Comparison of ENCODE assay signal across 8 cellular contexts in the genomic region with DNA sequence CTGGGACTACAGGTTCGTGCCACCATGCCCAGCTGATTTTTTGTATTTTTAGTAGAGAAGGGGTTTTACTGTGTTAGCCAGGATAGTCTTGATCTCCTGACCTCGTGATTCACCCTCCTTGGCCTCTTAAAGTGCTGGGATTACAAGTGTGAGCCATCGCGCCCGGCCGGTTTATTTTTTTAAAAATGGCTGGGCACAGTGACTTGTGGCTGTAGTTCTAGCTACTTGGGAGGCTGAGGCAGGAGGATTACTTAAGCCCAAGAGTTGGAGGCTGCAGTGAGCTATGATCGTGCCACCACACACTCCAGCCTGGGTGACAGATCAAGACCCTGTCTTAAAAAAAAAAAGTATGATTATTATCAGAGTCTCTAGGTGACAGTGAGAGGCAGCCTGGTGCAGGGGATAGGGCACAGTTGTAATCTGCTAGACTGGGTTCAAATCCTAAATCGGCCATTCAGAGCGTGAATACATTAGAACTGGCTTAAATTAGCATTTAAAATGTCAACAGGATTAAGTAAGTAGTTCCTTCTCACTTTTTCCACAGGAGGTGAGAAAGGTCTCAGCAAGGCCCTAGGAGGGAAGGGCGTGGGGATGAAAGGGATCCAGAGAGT. TPM values are rescaled to one million over a fixed set of nuclear protein-coding genes. Genes with fewer than 3 reads are reported as not detected.
DNase-seq lines count a peak whose midpoint lies in the region; ATAC-seq and TF ChIP-seq lines count a peak whose summit lies in the region.

No MANE protein-coding gene starts in this region.

- WGBS in thymus: 74% methylated on average over 10 of the region's 10 CpGs

- intact Hi-C loops in activated T-helper 1 cell treated with anti-CD3 and anti-CD28 coated beads, Interleukin-12 subunit alpha, Interleukin-12 subunit beta, Interleukin-2, Interleukin-4 antibody, amounts not matched to agents 30 ng/mL and 10 ng/mL and 1 ng/mL, durations not matched to agents 14 hours and 24 hours and 36 hours (cut with micrococcal nuclease): no loop called here

- H3K4me3 ChIP-seq in iPS-20b (ENCODE audit: low read length): peak overlapping the region; percentile 70
- peak overlapping the region; percentile 71 for H3K4me3 ChIP-seq in thymus (ENCODE audit: low read length)

- H3K27me3 Mint-ChIP-seq in activated CD4-positive, alpha-beta T cell treated with anti-CD3 and anti-CD28 coated beads, Interleukin-2, amount 10 ng/mL, durations not matched to agents 7 days and 5 days: no peaks in the 10 kb centered on the region
- no peaks in the 10 kb centered on the region for H3K27me3 Mint-ChIP-seq in activated T-helper 1 cell treated with anti-CD3 and anti-CD28 coated beads, Interleukin-12 subunit alpha, Interleukin-12 subunit beta, Interleukin-2, Interleukin-4 antibody, amounts not matched to agents 30 ng/mL and 10 ng/mL and 1 ng/mL, durations not matched to agents 14 hours and 24 hours and 36 hours (ENCODE audit: insufficient read depth)

- H3K27ac Mint-ChIP-seq in activated CD4-positive, alpha-beta T cell treated with anti-CD3 and anti-CD28 coated beads, Interleukin-2, amount 10 ng/mL, durations not matched to agents 7 days and 5 days: peak overlapping the region; percentile 95
- peak overlapping the region; percentile 94 for H3K27ac Mint-ChIP-seq in activated T-helper 1 cell treated with anti-CD3 and anti-CD28 coated beads, Interleukin-12 subunit alpha, Interleukin-12 subunit beta, Interleukin-2, Interleukin-4 antibody, amounts not matched to agents 30 ng/mL and 10 ng/mL and 1 ng/mL, durations not matched to agents 14 hours and 24 hours and 36 hours

- peaks cover 6% of the 10 kb centered on the region; the same call in 1 of the 2 replicates for H3K4me1 ChIP-seq in iPS-20b (ENCODE audit: insufficient read depth, low read length)
- H3K4me1 ChIP-seq in thymus (ENCODE audit: control insufficient read depth, insufficient read depth, low read length): peaks cover 3% of the 10 kb centered on the region

- H3K27me3 ChIP-seq in iPS-20b (ENCODE audit: insufficient read depth, low read length): no peaks in the 10 kb centered on the region
- no peaks in the 10 kb centered on the region for H3K27me3 ChIP-seq in thymus (ENCODE audit: control insufficient read depth, insufficient read depth)

- H3K27ac ChIP-seq in iPS-20b (ENCODE audit: low read length) (no peak overlapping the region), thymus (ENCODE audit: low read depth) (peak overlapping the region; percentile 88)

- H3K4me1 Mint-ChIP-seq in activated CD4-positive, alpha-beta T cell treated with anti-CD3 and anti-CD28 coated beads, Interleukin-2, amount 10 ng/mL, durations not matched to agents 7 days and 5 days: peaks cover 48% of the 10 kb centered on the region
- H3K4me1 Mint-ChIP-seq in activated T-helper 1 cell treated with anti-CD3 and anti-CD28 coated beads, Interleukin-12 subunit alpha, Interleukin-12 subunit beta, Interleukin-2, Interleukin-4 antibody, amounts not matched to agents 30 ng/mL and 10 ng/mL and 1 ng/mL, durations not matched to agents 14 hours and 24 hours and 36 hours (ENCODE audit: low read depth): peaks cover 51% of the 10 kb centered on the region

- in situ Hi-C loops in GM13977 (cut with MboI; ENCODE audit: low pct_unique_long_range_greater_than_20kb, low sequenced_read_pairs, unreplicated experiment): no loop called here

- H3K9me3 Mint-ChIP-seq in activated CD4-positive, alpha-beta T cell treated with anti-CD3 and anti-CD28 coated beads, Interleukin-2, amount 10 ng/mL, durations not matched to agents 7 days and 5 days: no peaks in the 10 kb centered on the region
- H3K9me3 Mint-ChIP-seq in activated T-helper 1 cell treated with anti-CD3 and anti-CD28 coated beads, Interleukin-12 subunit alpha, Interleukin-12 subunit beta, Interleukin-2, Interleukin-4 antibody, amounts not matched to agents 30 ng/mL and 10 ng/mL and 1 ng/mL, durations not matched to agents 14 hours and 24 hours and 36 hours: no peaks in the 10 kb centered on the region

- no peaks in the 10 kb centered on the region for H3K36me3 ChIP-seq in iPS-20b (ENCODE audit: insufficient read depth, low read depth, low read length)
- no peaks in the 10 kb centered on the region for H3K36me3 ChIP-seq in thymus (ENCODE audit: control insufficient read depth, insufficient read depth)

- peak overlapping the region; percentile 67; the same call in 1 of the 2 replicates for H3K9ac ChIP-seq in iPS-20b (ENCODE audit: low read depth, low read length)

- H3K36me3 Mint-ChIP-seq in activated CD4-positive, alpha-beta T cell treated with anti-CD3 and anti-CD28 coated beads, Interleukin-2, amount 10 ng/mL, durations not matched to agents 7 days and 5 days (ENCODE audit: low read depth): peaks cover 17% of the 10 kb centered on the region
- H3K36me3 Mint-ChIP-seq in activated T-helper 1 cell treated with anti-CD3 and anti-CD28 coated beads, Interleukin-12 subunit alpha, Interleukin-12 subunit beta, Interleukin-2, Interleukin-4 antibody, amounts not matched to agents 30 ng/mL and 10 ng/mL and 1 ng/mL, durations not matched to agents 14 hours and 24 hours and 36 hours (ENCODE audit: low read depth): peaks cover 6% of the 10 kb centered on the region

- peak overlapping the region; percentile 85 for H3K4me3 Mint-ChIP-seq in activated CD4-positive, alpha-beta T cell treated with anti-CD3 and anti-CD28 coated beads, Interleukin-2, amount 10 ng/mL, durations not matched to agents 7 days and 5 days
- peak overlapping the region; percentile 91 for H3K4me3 Mint-ChIP-seq in activated T-helper 1 cell treated with anti-CD3 and anti-CD28 coated beads, Interleukin-12 subunit alpha, Interleukin-12 subunit beta, Interleukin-2, Interleukin-4 antibody, amounts not matched to agents 30 ng/mL and 10 ng/mL and 1 ng/mL, durations not matched to agents 14 hours and 24 hours and 36 hours

- no peak for ATAC-seq in HG03196 (IDR thresholded peaks at IDR 0.05; ENCODE audit: unreplicated experiment)

- TF ChIP-seq CTCF in GM13977 (IDR thresholded peaks at IDR 0.05; ENCODE audit: extremely low read depth, insufficient read depth, missing control alignments): no peak

- CTCF ChIA-PET in activated CD4-positive, alpha-beta T cell treated with anti-CD3 and anti-CD28 coated beads, Interleukin-2, amount 10 ng/mL, durations not matched to agents 7 days and 5 days (lab: Charles Lee): interaction anchor here (1.0 to 4.6 kb wide), 3 partner anchors 11 to 62 kb away, joined by 3 to 35 read pairs (median 5); no protein-coding TSS in a partner anchor

- DNase-seq in activated CD4-positive, alpha-beta T cell treated with anti-CD3 and anti-CD28 coated beads, Interleukin-2, amount 10 ng/mL, durations not matched to agents 7 days and 5 days: no peak
- no peak for DNase-seq in activated CD4-positive, alpha-beta T cell treated with anti-CD3 and anti-CD28 coated beads, Interleukin-2, amount 50 U/mL, for 1 hour
- no peak for DNase-seq in activated T-helper 1 cell treated with anti-CD3 and anti-CD28 coated beads, Interleukin-12 subunit alpha, Interleukin-12 subunit beta, Interleukin-2, Interleukin-4 antibody, amounts not matched to agents 30 ng/mL and 10 ng/mL and 1 ng/mL, durations not matched to agents 14 hours and 24 hours and 36 hours (ENCODE audit: low spot score)
- no peak for DNase-seq in GM13977 (ENCODE audit: low spot score)
- DNase-seq in Kasumi-1 (lab: John Stamatoyannopoulos, UW): no peak

- no peaks in the 10 kb centered on the region for H3K9me3 ChIP-seq in iPS-20b (ENCODE audit: insufficient read depth, low read depth, low read length)
- no peaks in the 10 kb centered on the region for H3K9me3 ChIP-seq in thymus (ENCODE audit: control insufficient read depth)

- POLR2A ChIA-PET in activated CD4-positive, alpha-beta T cell treated with anti-CD3 and anti-CD28 coated beads, Interleukin-2, amount 10 ng/mL, durations not matched to agents 7 days and 5 days (lab: Charles Lee): interaction anchor here (0.6 to 1.2 kb wide), 2 partner anchors 7 to 213 kb away, joined by 3 to 7 read pairs; no protein-coding TSS in a partner anchor

RNA-seq across cellular contexts. Expression of a gene that starts 0.4 kb away (rescaled TPM):
- total RNA-seq in activated CD4-positive, alpha-beta T cell treated with anti-CD3 and anti-CD28 coated beads, Interleukin-2, amount 10 ng/mL, durations not matched to agents 7 days and 5 days: 10 to 100 TPM; 22.9 to 25.0 TPM
- total RNA-seq in activated T-helper 1 cell treated with anti-CD3 and anti-CD28 coated beads, Interleukin-12 subunit alpha, Interleukin-12 subunit beta, Interleukin-2, Interleukin-4 antibody, amounts not matched to agents 30 ng/mL and 10 ng/mL and 1 ng/mL, durations not matched to agents 14 hours and 24 hours and 36 hours: 22.4 and 23.0 TPM in 2 replicates
- 88.2 TPM for polyA plus RNA-seq in thymus
